Comparison of ENCODE assay signal across 9 cellular contexts in genomic region chr6:136783495-136784270, GRCh38. TPM values are rescaled to one million over a fixed set of nuclear protein-coding genes. Genes with fewer than 3 reads are reported as not detected.
DNase-seq lines count a peak whose midpoint lies in the region; ATAC-seq, FAIRE-seq and TF ChIP-seq lines count a peak whose summit lies in the region.
"Had no signal": no experiment of that assay in that cellular context is flagged by ENCODE, and none has a peak within 500 bp of the region (broad histone marks: within the 10 kb centered on the region; RNA-seq: fewer than 3 reads in every experiment).

No MANE protein-coding gene starts in this region.

- no peaks in the 10 kb centered on the region for H3K27me3 ChIP-seq in IMR-90 (ENCODE audit: control insufficient read depth, insufficient read depth, low read length)
- H3K27me3 ChIP-seq in K562 (ENCODE audit: control insufficient read depth in 2 of 2, insufficient read depth in 2 of 2, low read length in 2 of 2): no peaks in the 10 kb centered on the region; a peak in 1 of 5 replicates

- H3K14ac ChIP-seq in IMR-90 (replicated peaks; ENCODE audit: low read depth, low read length): no peak overlapping the region; the same call in 1 of the 2 replicates

- no peak for TF ChIP-seq EP300 in K562 (IDR thresholded peaks at IDR 0.05; ENCODE audit: low read length)

- BruUV-seq in IMR-90 (replicated peaks; lab: Mats Ljungman, UMichigan) (no TSS peak), K562 (replicated peaks; lab: Mats Ljungman, UMichigan) (no TSS peak)

- TF ChIP-seq RAD21 in IMR-90 (IDR thresholded peaks at IDR 0.05; ENCODE audit: low read length) (no peak), K562 (CRISPR knock-in tag; conservative IDR thresholded peaks at IDR 0.05 in 1 of 2, IDR thresholded peaks at IDR 0.05 in 1 of 2) (no peak)

- POLR2A ChIA-PET in GM10248 (lab: Yijun Ruan, JAX) (no interaction called here), IMR-90 (lab: Charles Lee; ENCODE audit: unreplicated experiment) (interaction anchor here (0.7 kb wide), 1 partner anchor 16 kb away, joined by 3 read pairs; no protein-coding TSS in a partner anchor), K562 (lab: Yijun Ruan, JAX) (interaction anchor here (1.2 to 1.3 kb wide), 2 partner anchors 9 kb away, joined by 3 to 5 read pairs; partner anchors contain the start of gene MAP3K5)

- H4K20me1 ChIP-seq in IMR-90 (ENCODE audit: insufficient read depth, low read length) (no peaks in the 10 kb centered on the region), K562 (replicated peaks; ENCODE audit: control insufficient read depth, insufficient read depth, low read length) (0 out of 2 replicates have a peak, but pooled peaks cover 4% of the 10 kb centered on the region)

- TF ChIP-seq CTCF in GM10248 (IDR thresholded peaks at IDR 0.05; ENCODE audit: control extremely low read depth, extremely low read depth, low read depth, missing control alignments) (no peak), IMR-90 (conservative IDR thresholded peaks at IDR 0.05; ENCODE audit: low read depth, low read length) (no peak), K562 (IDR thresholded peaks at IDR 0.05 in 2 of 3, conservative IDR thresholded peaks at IDR 0.05 in 1 of 3; ENCODE audit: insufficient read depth in 2 of 3, low read depth in 1 of 3, low read length in 3 of 3) (no peak), D721Med (IDR thresholded peaks at IDR 0.05; ENCODE audit: insufficient read depth, missing control alignments) (no peak)

- H3K79me2 ChIP-seq in K562 (ENCODE audit: control insufficient read depth, insufficient read depth, low read length): peaks cover 88% of the 10 kb centered on the region

- H3K9me3 ChIP-seq in IMR-90 (ENCODE audit: control insufficient read depth, insufficient read depth, low read length) (no peaks in the 10 kb centered on the region), K562 (replicated peaks; ENCODE audit: control insufficient read depth, insufficient read depth, low read depth, low read length) (no peaks in the 10 kb centered on the region)

- peak overlapping the region; percentile 70 for H2AK5ac ChIP-seq in IMR-90 (ENCODE audit: low read depth, low read length)

- peak overlapping the region; percentile 21; the same call in 1 of the 2 replicates for H2BK20ac ChIP-seq in IMR-90 (ENCODE audit: low read depth, low read length)

- H4K8ac ChIP-seq in IMR-90 (ENCODE audit: low read depth in 2 of 2, low read length in 2 of 2): peak overlapping the region; percentile 38 to 40; a peak in 3 of 4 replicates

- no peak overlapping the region for H3K18ac ChIP-seq in IMR-90 (ENCODE audit: low read depth, low read length)

- peak; percentile 58 for DNase-seq in GM10248 (ENCODE audit: extremely low spot score)
- no peak for DNase-seq in IMR-90
- DNase-seq in K562 (ENCODE audit: extremely low read depth in 1 of 4, low spot score in 3 of 4): peak in 2 of 4 experiments; percentile 38 to 50
- DNase-seq in stimulated activated effector memory CD8-positive, alpha-beta T cell treated with anti-CD3 and anti-CD28 coated beads, Interleukin-12 subunit alpha, Interleukin-12 subunit beta, amount 100 ng/mL, for 72 hours (ENCODE audit: low spot score in 2 of 2): no peak
- no peak for DNase-seq in GM03348 (ENCODE audit: low spot score)
- no peak for DNase-seq in activated effector memory CD4-positive, alpha-beta T cell treated with anti-CD3 and anti-CD28 coated beads, Interleukin-2, amount 50 U/mL, for 16 hours
- DNase-seq in D721Med (ENCODE audit: insufficient read length, low spot score): no peak

- peak overlapping the region; percentile 43 for H4K91ac ChIP-seq in IMR-90 (ENCODE audit: insufficient read depth, low read depth, low read length)

- H2AFZ ChIP-seq in IMR-90 (replicated peaks; ENCODE audit: low read length, poor library complexity) (no peak overlapping the region), K562 (ENCODE audit: low read depth, low read length) (peak overlapping the region; percentile 67)

- peak overlapping the region; percentile 73; the same call in 1 of the 3 replicates for H2BK15ac ChIP-seq in IMR-90 (ENCODE audit: low read depth, low read length)

- dilution Hi-C loops in IMR-90 (cut with HindIII; ENCODE audit: low sequenced_read_pairs, unreplicated experiment): no loop called here

- WGBS in IMR-90 (ENCODE audit: extremely low coverage in 2 of 2, insufficient read length in 1 of 2), 2 experiments: 100% methylated on average over 2 of the region's 9 CpGs; no CpG with 5 or more reads in 1 of the 2 experiments
- WGBS in K562 (ENCODE audit: insufficient coverage, low coverage, missing lambda C conversion rate): 28% methylated on average over 9 of the region's 9 CpGs

- no peak overlapping the region for H3K56ac ChIP-seq in IMR-90 (ENCODE audit: extremely low read depth, insufficient read depth, low read length)

- H3K4me1 ChIP-seq in IMR-90 (ENCODE audit: control insufficient read depth, insufficient read depth, low read length): peaks cover 25% of the 10 kb centered on the region
- H3K4me1 ChIP-seq in K562 (replicated peaks in 1 of 2; ENCODE audit: control insufficient read depth in 2 of 2, insufficient read depth in 2 of 2, low read length in 2 of 2): peaks cover 3 to 44% of the 10 kb centered on the region in 2 experiments; a peak in 4 of 5 replicates

- CTCF ChIA-PET in GM10248 (lab: Yijun Ruan, JAX): interaction anchor here (1.7 to 9.6 kb wide), 3 partner anchors 8 to 135 kb away, joined by 7 to 348 read pairs (median 10); partner anchors contain the start of gene MAP3K5
- CTCF ChIA-PET in IMR-90 (lab: Yijun Ruan, JAX): interaction anchor here (0.6 to 1.0 kb wide), 2 partner anchors 45 to 73 kb away, joined by 3 read pairs; no protein-coding TSS in a partner anchor
- CTCF ChIA-PET in K562 (lab: Yijun Ruan, JAX; ENCODE audit: low intra/inter-chr PET ratio): no interaction called here

- peak overlapping the region; percentile 11; the same call in 1 of the 2 replicates for H3K23ac ChIP-seq in IMR-90 (ENCODE audit: low read depth, low read length)

- no peak overlapping the region for H3K4me3 ChIP-seq in IMR-90 (ENCODE audit: insufficient read depth, low read depth, low read length)
- no peak overlapping the region for H3K4me3 ChIP-seq in K562
- H3K4me3 ChIP-seq: cardiac muscle cell had no signal

- H2AK9ac ChIP-seq in IMR-90 (replicated peaks; ENCODE audit: low read depth, low read length, poor library complexity): peak overlapping the region; percentile 2

- no peak for FAIRE-seq in K562 (lab: Jason Lieb, UNC)
- no peak for FAIRE-seq in D721Med (lab: Jason Lieb, UNC)

- H3K9me3 Mint-ChIP-seq in stimulated activated effector memory CD8-positive, alpha-beta T cell treated with anti-CD3 and anti-CD28 coated beads, Interleukin-12 subunit alpha, Interleukin-12 subunit beta, amount 100 ng/mL, for 72 hours: no peaks in the 10 kb centered on the region

- peak overlapping the region; percentile 95 for H3K27ac Mint-ChIP-seq in stimulated activated effector memory CD8-positive, alpha-beta T cell treated with anti-CD3 and anti-CD28 coated beads, Interleukin-12 subunit alpha, Interleukin-12 subunit beta, amount 100 ng/mL, for 72 hours

- peaks cover 19% of the 10 kb centered on the region for H3K36me3 Mint-ChIP-seq in stimulated activated effector memory CD8-positive, alpha-beta T cell treated with anti-CD3 and anti-CD28 coated beads, Interleukin-12 subunit alpha, Interleukin-12 subunit beta, amount 100 ng/mL, for 72 hours

- H3K27ac ChIP-seq in IMR-90 (ENCODE audit: insufficient read depth, low read length) (peak overlapping the region; percentile 41; the same call in 1 of the 2 replicates), K562 (ENCODE audit: extremely low read depth, low read depth, low read length) (peak overlapping the region; percentile 51; the same call in 2 of the 3 replicates)
- H3K27ac ChIP-seq: cardiac muscle cell had no signal

- H3K4me1 Mint-ChIP-seq in stimulated activated effector memory CD8-positive, alpha-beta T cell treated with anti-CD3 and anti-CD28 coated beads, Interleukin-12 subunit alpha, Interleukin-12 subunit beta, amount 100 ng/mL, for 72 hours: peaks cover 72% of the 10 kb centered on the region

- H3K79me1 ChIP-seq in IMR-90 (ENCODE audit: low read depth in 1 of 2, low read length in 2 of 2): peaks cover 34 to 71% of the 10 kb centered on the region in 2 experiments

- H3K36me3 ChIP-seq in IMR-90 (ENCODE audit: control insufficient read depth, insufficient read depth, low read length) (no peaks in the 10 kb centered on the region), K562 (ENCODE audit: control insufficient read depth, insufficient read depth, low read length) (peaks cover 6% of the 10 kb centered on the region; the same call in 2 of the 3 replicates)
- H3K36me3 ChIP-seq: cardiac muscle cell had no signal

- peak overlapping the region; percentile 22; the same call in 1 of the 2 replicates for H4K5ac ChIP-seq in IMR-90 (ENCODE audit: low read depth, low read length)

- H2BK120ac ChIP-seq in IMR-90 (ENCODE audit: low read depth, low read length): 0 out of 2 replicates have a peak overlapping the region, but pooled peaks have one; percentile 37

- H3K4me3 Mint-ChIP-seq in stimulated activated effector memory CD8-positive, alpha-beta T cell treated with anti-CD3 and anti-CD28 coated beads, Interleukin-12 subunit alpha, Interleukin-12 subunit beta, amount 100 ng/mL, for 72 hours: peak overlapping the region; percentile 80

- H3K4me2 ChIP-seq in IMR-90 (ENCODE audit: low read depth, low read length): no peak overlapping the region
- peak overlapping the region; percentile 36; the same call in 1 of the 2 replicates for H3K4me2 ChIP-seq in K562 (ENCODE audit: insufficient read depth, low read length)

- peak overlapping the region; percentile 51 for H2BK5ac ChIP-seq in IMR-90 (ENCODE audit: low read depth, low read length, poor library complexity, severe bottlenecking)

- peak overlapping the region; percentile 60; the same call in 1 of the 2 replicates for H3K4ac ChIP-seq in IMR-90 (ENCODE audit: low read depth, low read length)

- H3K9ac ChIP-seq in IMR-90 (ENCODE audit: low read depth, low read length): no peak overlapping the region
- peak overlapping the region in 1 of 2 experiments; percentile 14; a peak in 1 of 4 replicates for H3K9ac ChIP-seq in K562 (ENCODE audit: insufficient read depth in 1 of 2, low read depth in 2 of 2, low read length in 2 of 2)

- in situ Hi-C loops in IMR-90 (cut with MboI; ENCODE audit: low sequenced_read_pairs): loop anchor here (25.0 kb wide), 1 partner anchor 496 kb away; the partner anchor contains the start of gene BCLAF1
- in situ Hi-C loops in K562 (cut with MboI): no loop called here

- TF ChIP-seq POLR2A in IMR-90 (IDR thresholded peaks at IDR 0.05; ENCODE audit: low read depth, low read length) (no peak), K562 (conservative IDR thresholded peaks at IDR 0.05) (no peak)

- intact Hi-C loops in IMR-90 (cut with micrococcal nuclease) (no loop called here), K562 (cut with micrococcal nuclease) (no loop called here)

- H3K9me1 ChIP-seq in IMR-90 (ENCODE audit: insufficient read depth, low read length) (peaks cover 22% of the 10 kb centered on the region), K562 (ENCODE audit: control insufficient read depth, insufficient read depth, low read length) (no peaks in the 10 kb centered on the region)

- ATAC-seq in GM21423 (IDR thresholded peaks at IDR 0.05; ENCODE audit: unreplicated experiment) (peak; percentile 63), IMR-90 (ENCODE audit: low read depth) (no peak), K562 (peak; percentile 67)
- peak; percentile 42 for ATAC-seq in stimulated activated effector memory CD8-positive, alpha-beta T cell treated with anti-CD3 and anti-CD28 coated beads, Interleukin-12 subunit alpha, Interleukin-12 subunit beta, amount 100 ng/mL, for 72 hours

RNA-seq across cellular contexts. Expression of gene MAP3K5, which starts 8.6 kb away (rescaled TPM):
- total RNA-seq in IMR-90 (2012; rRNA removed) (17.2 and 17.6 TPM in 2 replicates), K562 (2014; rRNA removed) (10.4 and 11.6 TPM in 2 replicates), K562 (2014; rRNA removed; fragmentation: Illumina TruSeq; extraction: Trizol) (12.7 and 15.3 TPM in 2 replicates), K562 (2015; rRNA removed; fragmentation: Illumina TruSeq; extraction: Trizol) (9.2 and 9.9 TPM in 2 replicates), K562 (2021) (11.7 and 13.0 TPM in 2 replicates)
- polyA plus RNA-seq in IMR-90 (2012; rRNA removed) (4.9 and 5.4 TPM in 2 replicates), K562 (2011; rRNA removed) (7.9 and 9.1 TPM in 2 replicates), K562 (2014; fragmentation: Illumina TruSeq; extraction: Trizol) (8.6 and 10.4 TPM in 2 replicates), K562 (2014; fragmentation: Nextera tagmentation; extraction: Ambion mirVana) (1 to 10 TPM; 2.2 to 3.3 TPM), K562 (2014; rRNA removed) (6.9 and 7.3 TPM in 2 replicates)
- 2.0 and 2.1 TPM in 2 replicates for polyA plus RNA-seq in IMR-90 (2012; cell fraction: cytosol; rRNA removed)
- 1.4 and 6.3 TPM in 2 replicates for polyA plus RNA-seq in IMR-90 (2012; cell fraction: nucleus; rRNA removed; ENCODE audit: low replicate concordance)
- total RNA-seq in K562 (2011; cell fraction: chromatin; rRNA removed; ENCODE audit: low replicate concordance): 17.0 and 33.7 TPM in 2 replicates
- total RNA-seq in K562 (2011; cell fraction: nucleolus; rRNA removed): 7.8 and 10.1 TPM in 2 replicates
- total RNA-seq in K562 (2011; cell fraction: nucleoplasm; rRNA removed): 10.5 and 10.6 TPM in 2 replicates
- polyA plus RNA-seq in K562 (2011; cell fraction: cytosol; rRNA removed): 2.1 and 3.6 TPM in 2 replicates
- 6.2 and 8.7 TPM in 2 replicates for polyA plus RNA-seq in K562 (2011; cell fraction: nucleus; rRNA removed)
- 6.6 and 6.7 TPM in 2 replicates for polyA plus RNA-seq in K562 (2012)
- polyA minus RNA-seq in K562 (2011; rRNA and poly(A)+ RNA removed): 13.9 and 23.8 TPM in 2 replicates
- polyA minus RNA-seq in K562 (2011; cell fraction: cytosol; rRNA and poly(A)+ RNA removed): 5.1 and 5.8 TPM in 2 replicates
- polyA minus RNA-seq in K562 (2011; cell fraction: nucleus; rRNA and poly(A)+ RNA removed): 9.0 and 19.5 TPM in 2 replicates

RNA-seq across cellular contexts. Expression of gene PEX7, which starts 38.7 kb away (rescaled TPM):
- total RNA-seq in IMR-90 (2012; rRNA removed): 7.0 and 11.9 TPM in 2 replicates
- 4.1 and 5.4 TPM in 2 replicates for polyA plus RNA-seq in IMR-90 (2012; rRNA removed)
- 4.8 and 10.3 TPM in 2 replicates for polyA plus RNA-seq in IMR-90 (2012; cell fraction: cytosol; rRNA removed)
- polyA plus RNA-seq in IMR-90 (2012; cell fraction: nucleus; rRNA removed; ENCODE audit: low replicate concordance): 4.0 and 4.4 TPM in 2 replicates
- total RNA-seq in K562 (2011; cell fraction: chromatin; rRNA removed; ENCODE audit: low replicate concordance): 7.4 and 8.8 TPM in 2 replicates
- total RNA-seq in K562 (2011; cell fraction: nucleolus; rRNA removed): 5.7 and 11.1 TPM in 2 replicates
- total RNA-seq in K562 (2011; cell fraction: nucleoplasm; rRNA removed): 7.6 and 8.1 TPM in 2 replicates
- total RNA-seq in K562 (2014; rRNA removed): 12.0 and 18.0 TPM in 2 replicates
- 9.7 and 12.7 TPM in 2 replicates for total RNA-seq in K562 (2014; rRNA removed; fragmentation: Illumina TruSeq; extraction: Trizol)
- total RNA-seq in K562 (2015; rRNA removed; fragmentation: Illumina TruSeq; extraction: Trizol): 7.2 and 7.3 TPM in 2 replicates
- total RNA-seq in K562 (2021): 9.1 and 9.6 TPM in 2 replicates
- polyA plus RNA-seq in K562 (2011; rRNA removed): 12.5 and 12.9 TPM in 2 replicates
- 7.9 and 14.9 TPM in 2 replicates for polyA plus RNA-seq in K562 (2011; cell fraction: cytosol; rRNA removed)
- polyA plus RNA-seq in K562 (2011; cell fraction: nucleus; rRNA removed): 5.3 and 7.8 TPM in 2 replicates
- polyA plus RNA-seq in K562 (2012): 6.7 and 6.8 TPM in 2 replicates
- polyA plus RNA-seq in K562 (2014; fragmentation: Illumina TruSeq; extraction: Trizol): 6.2 and 6.5 TPM in 2 replicates
- 1 to 10 TPM; 1.6 to 2.2 TPM for polyA plus RNA-seq in K562 (2014; fragmentation: Nextera tagmentation; extraction: Ambion mirVana)
- 10.9 and 12.5 TPM in 2 replicates for polyA plus RNA-seq in K562 (2014; rRNA removed)
- polyA minus RNA-seq in K562 (2011; rRNA and poly(A)+ RNA removed): 12.9 and 14.7 TPM in 2 replicates
- polyA minus RNA-seq in K562 (2011; cell fraction: cytosol; rRNA and poly(A)+ RNA removed): 2.7 and 5.4 TPM in 2 replicates
- 11.0 and 12.4 TPM in 2 replicates for polyA minus RNA-seq in K562 (2011; cell fraction: nucleus; rRNA and poly(A)+ RNA removed)
